Comparison of ENCODE assay signal across 8 cellular contexts in genomic region chr20:10675456-10675848, GRCh38. TPM values are rescaled to one million over a fixed set of nuclear protein-coding genes. Genes with fewer than 3 reads are reported as not detected.
DNase-seq lines count a peak whose midpoint lies in the region; TF ChIP-seq lines count a peak whose summit lies in the region.

No MANE protein-coding gene starts in this region.

- H3K23ac ChIP-seq in trophoblast cell (ENCODE audit: low read length) = no peak overlapping the region

- H3K18ac ChIP-seq in trophoblast cell (ENCODE audit: low read length) = no peak overlapping the region

- no peak for DNase-seq in Peyer's patch
- no peak for DNase-seq in epithelial cell of proximal tubule (ENCODE audit: low read depth)
- no peak for DNase-seq in trophoblast cell
- no peak for DNase-seq in HPDE6-E6E7 (ENCODE audit: extremely low spot score)
- DNase-seq in AG08395 (ENCODE audit: low spot score) = no peak
- no peak for DNase-seq in GDM1 (lab: John Stamatoyannopoulos, UW)
- DNase-seq in 8988T = no peak

- H2BK12ac ChIP-seq in trophoblast cell (ENCODE audit: low read length) = no peak overlapping the region

- no peak for TF ChIP-seq POLR2A in Peyer's patch (IDR thresholded peaks at IDR 0.05)

- H2AFZ ChIP-seq in trophoblast cell (ENCODE audit: insufficient read depth, low read length, poor library complexity) = no peak overlapping the region

- H2AK5ac ChIP-seq in trophoblast cell (ENCODE audit: low read length) = no peak overlapping the region

- H2BK5ac ChIP-seq in trophoblast cell (ENCODE audit: low read depth, low read length, poor library complexity) = no peak overlapping the region

- H3K27ac ChIP-seq in Peyer's patch (peak overlapping the region in 3 of 4 donors; percentile 94 to 100 (median 97)), trophoblast cell (ENCODE audit: low read depth, low read length) (no peak overlapping the region)

- H2BK120ac ChIP-seq in trophoblast cell (ENCODE audit: insufficient read depth, low read length, poor library complexity) = no peak overlapping the region

- H3K9me3 ChIP-seq in ES-I3 (ENCODE audit: control insufficient read depth, insufficient read depth, low read length) (no peaks in the 10 kb centered on the region), Peyer's patch (no peaks in the 10 kb centered on the region), trophoblast cell (ENCODE audit: insufficient read depth, low read depth, low read length) (no peaks in the 10 kb centered on the region)

- H4K91ac ChIP-seq in trophoblast cell (ENCODE audit: low read depth, low read length) = no peak overlapping the region

- H3K4me3 ChIP-seq in Peyer's patch (peak overlapping the region in 2 of 4 donors; percentile 84 to 93), epithelial cell of proximal tubule (ENCODE audit: low read depth, low read length) (peak overlapping the region; percentile 77), trophoblast cell (ENCODE audit: low read depth, low read length) (no peak overlapping the region)

- WGBS in trophoblast cell (ENCODE audit: extremely low coverage, insufficient coverage, insufficient read length) = no CpG with 5 or more reads among the region's 4 CpGs

- peak overlapping the region; percentile 97 for H3K4me2 ChIP-seq in trophoblast cell (ENCODE audit: low read length)

- H3K27me3 ChIP-seq in Peyer's patch (no peaks in the 10 kb centered on the region), trophoblast cell (ENCODE audit: insufficient read depth, low read length) (no peaks in the 10 kb centered on the region)

- H3K79me2 ChIP-seq in trophoblast cell (ENCODE audit: control insufficient read depth, insufficient read depth, low read length, poor library complexity) = peaks cover 18% of the 10 kb centered on the region

- H3K4ac ChIP-seq in trophoblast cell (ENCODE audit: low read depth, low read length) = no peak overlapping the region

- no peak overlapping the region for H3K14ac ChIP-seq in trophoblast cell (ENCODE audit: low read length)

- no peak overlapping the region for H4K12ac ChIP-seq in trophoblast cell (ENCODE audit: low read depth, low read length)

- peak overlapping the region; percentile 80; the same call in 1 of the 2 replicates for H3K9ac ChIP-seq in ES-I3 (ENCODE audit: low read depth, low read length)
- H3K9ac ChIP-seq in trophoblast cell (ENCODE audit: low read length) = no peak overlapping the region

- TF ChIP-seq CTCF in Peyer's patch (IDR thresholded peaks at IDR 0.05) (no peak), epithelial cell of proximal tubule (conservative IDR thresholded peaks at IDR 0.05; ENCODE audit: low read depth, low read length) (no peak)

- H3K79me1 ChIP-seq in trophoblast cell (ENCODE audit: low read length) = peaks cover 28% of the 10 kb centered on the region

- H3K4me1 ChIP-seq in ES-I3 (ENCODE audit: insufficient read depth, low read length) (peaks cover 7% of the 10 kb centered on the region; the same call in 1 of the 2 replicates), Peyer's patch (peaks cover 0 to 17% (median 3%) of the 10 kb centered on the region in 4 donors), trophoblast cell (ENCODE audit: control insufficient read depth in 1 of 2, insufficient read depth in 2 of 2, low read length in 2 of 2) (peaks cover 5 to 15% of the 10 kb centered on the region in 2 experiments)

- no peaks in the 10 kb centered on the region for H3K36me3 ChIP-seq in ES-I3 (ENCODE audit: insufficient read depth, low read length)
- H3K36me3 ChIP-seq in Peyer's patch = no peaks in the 10 kb centered on the region
- peaks cover 5% of the 10 kb centered on the region in 2 experiments for H3K36me3 ChIP-seq in trophoblast cell (ENCODE audit: control insufficient read depth in 1 of 2, insufficient read depth in 2 of 2, low read length in 2 of 2)

- no peak overlapping the region for H4K8ac ChIP-seq in trophoblast cell (ENCODE audit: low read depth, low read length)

RNA-seq across cellular contexts. Expression of gene JAG1, which starts 1.7 kb away (rescaled TPM):
- 10 to 100 TPM; 35.2 to 73.5 (median 65.3) TPM for total RNA-seq in Peyer's patch
- total RNA-seq in epithelial cell of proximal tubule = 26.3 and 42.8 TPM in 2 replicates
- polyA plus RNA-seq in trophoblast cell (2013) = 34.3 and 36.3 TPM in 2 replicates
